Comparison of ENCODE assay signal across 10 cellular contexts in genomic region chr1:109912214-109912861, GRCh38. TPM values are rescaled to one million over a fixed set of nuclear protein-coding genes. Genes with fewer than 3 reads are reported as not detected.
A peak's percentile ranks its signal among the peaks of the same experiment; 100 is the strongest.
DNase-seq lines count a peak whose midpoint lies in the region; ATAC-seq, FAIRE-seq and TF ChIP-seq lines count a peak whose summit lies in the region.
"Had no signal": no experiment of that assay in that cellular context is flagged by ENCODE, and none has a peak within 500 bp of the region (broad histone marks: within the 10 kb centered on the region; RNA-seq: fewer than 3 reads in every experiment).

No MANE protein-coding gene starts in this region.

- no TSS peak for BruUV-seq in OCI-LY7 (replicated peaks; lab: Mats Ljungman, UMichigan)

- H3K4me1 ChIP-seq in hepatocyte (ENCODE audit: insufficient read depth) (peaks cover 24% of the 10 kb centered on the region), skeletal muscle satellite cell (ENCODE audit: control insufficient read depth, insufficient read depth, low read length) (peaks cover 39% of the 10 kb centered on the region), OCI-LY7 (ENCODE audit: insufficient read depth, low read length, poor library complexity, severe bottlenecking) (no peaks in the 10 kb centered on the region), Karpas-422 (ENCODE audit: low read length) (no peaks in the 10 kb centered on the region)

- TF ChIP-seq CTCF in hepatocyte (IDR thresholded peaks at IDR 0.05; ENCODE audit: poor library complexity) (no peak), OCI-LY7 (conservative IDR thresholded peaks at IDR 0.05; ENCODE audit: low read length) (no peak), D721Med (IDR thresholded peaks at IDR 0.05; ENCODE audit: insufficient read depth, missing control alignments) (no peak)

- intact Hi-C loops in OCI-LY7 (cut with micrococcal nuclease; ENCODE audit: unreplicated experiment) = no loop called here

- H3K4me1 Mint-ChIP-seq in activated T-helper 17 cell treated with anti-CD3 and anti-CD28 coated beads, Interleukin-2, amount 50 U/mL, for 72 hours = peaks cover 37% of the 10 kb centered on the region

- peak; percentile 5 for ATAC-seq in activated T-helper 17 cell treated with anti-CD3 and anti-CD28 coated beads, Interleukin-2, amount 50 U/mL, for 72 hours (replicated peaks)

- no peaks in the 10 kb centered on the region for H3K9me3 ChIP-seq in hepatocyte (ENCODE audit: low read depth)
- H3K9me3 ChIP-seq in skeletal muscle satellite cell (replicated peaks; ENCODE audit: low read length) = no peaks in the 10 kb centered on the region
- H3K9me3 ChIP-seq in OCI-LY7 (ENCODE audit: low read length) = no peaks in the 10 kb centered on the region
- H3K9me3 ChIP-seq in Karpas-422 (ENCODE audit: low read length) = no peaks in the 10 kb centered on the region

- POLR2A ChIA-PET in OCI-LY7 (lab: Charles Lee) = no interaction called here

- H3K27ac ChIP-seq in hepatocyte (no peak overlapping the region), OCI-LY7 (ENCODE audit: low read depth, low read length, poor library complexity, severe bottlenecking) (no peak overlapping the region), Karpas-422 (ENCODE audit: low read length) (no peak overlapping the region)

- H3K9me2 ChIP-seq in hepatocyte (replicated peaks; ENCODE audit: insufficient read depth) = no peaks in the 10 kb centered on the region
- H3K9me2 ChIP-seq in OCI-LY7 (ENCODE audit: insufficient read depth, low read length) = no peaks in the 10 kb centered on the region
- H3K9me2 ChIP-seq in Karpas-422 (replicated peaks; ENCODE audit: insufficient read depth, low read length) = no peaks in the 10 kb centered on the region

- no peaks in the 10 kb centered on the region for H3K27me3 ChIP-seq in hepatocyte
- H3K27me3 ChIP-seq in skeletal muscle satellite cell (ENCODE audit: control insufficient read depth, insufficient read depth, low read length) = no peaks in the 10 kb centered on the region
- no peaks in the 10 kb centered on the region for H3K27me3 ChIP-seq in Karpas-422 (ENCODE audit: low read length)

- no peaks in the 10 kb centered on the region for H3K27me3 Mint-ChIP-seq in activated T-helper 17 cell treated with anti-CD3 and anti-CD28 coated beads, Interleukin-2, amount 50 U/mL, for 72 hours

- H3K4me2 ChIP-seq in hepatocyte = peak overlapping the region; percentile 78
- peak overlapping the region; percentile 91 for H3K4me2 ChIP-seq in skeletal muscle satellite cell (ENCODE audit: low read length)
- H3K4me2 ChIP-seq in OCI-LY7 (ENCODE audit: low read length) = no peak overlapping the region
- no peak overlapping the region for H3K4me2 ChIP-seq in Karpas-422 (ENCODE audit: low read depth, low read length, poor library complexity, severe bottlenecking)

- WGBS in hepatocyte (ENCODE audit: low lambda C conversion rate, missing lambda C conversion rate) = 78% methylated on average over 4 of the region's 4 CpGs

- H3K36me3 Mint-ChIP-seq in activated T-helper 17 cell treated with anti-CD3 and anti-CD28 coated beads, Interleukin-2, amount 50 U/mL, for 72 hours (ENCODE audit: low read depth) = peaks cover 70% of the 10 kb centered on the region

- peaks cover 27% of the 10 kb centered on the region for H3K79me2 ChIP-seq in hepatocyte
- H3K79me2 ChIP-seq in OCI-LY7 (ENCODE audit: insufficient read depth, low read depth, low read length) = no peaks in the 10 kb centered on the region
- H3K79me2 ChIP-seq in Karpas-422 (ENCODE audit: low read length) = no peaks in the 10 kb centered on the region

- DNase-seq in GM03348 (ENCODE audit: low spot score) = peak; percentile 73
- no peak for DNase-seq in hepatocyte (ENCODE audit: low spot score)
- DNase-seq in OCI-LY7 (ENCODE audit: low spot score) = no peak
- DNase-seq in Karpas-422 = no peak
- DNase-seq in NCI-H2081 treated with DMSO at 0.1 percent for 48 hours (lab: John Stamatoyannopoulos, UW) = no peak
- no peak for DNase-seq in D721Med (ENCODE audit: insufficient read length, low spot score)
- DNase-seq: left cardiac atrium, MM.1S had no signal

- H3K9me3 Mint-ChIP-seq in activated T-helper 17 cell treated with anti-CD3 and anti-CD28 coated beads, Interleukin-2, amount 50 U/mL, for 72 hours = no peaks in the 10 kb centered on the region

- CTCF ChIA-PET in OCI-LY7 (lab: Charles Lee; ENCODE audit: unreplicated experiment) = no interaction called here

- H2AFZ ChIP-seq in hepatocyte (no peak overlapping the region), OCI-LY7 (ENCODE audit: low read length) (no peak overlapping the region), Karpas-422 (ENCODE audit: low read length) (no peak overlapping the region)

- no peak overlapping the region for H3K4me3 ChIP-seq in hepatocyte
- peak overlapping the region; percentile 84 for H3K4me3 ChIP-seq in skeletal muscle satellite cell (ENCODE audit: low read length)
- no peak overlapping the region for H3K4me3 ChIP-seq in OCI-LY7 (ENCODE audit: low read depth, low read length, poor library complexity, severe bottlenecking)
- H3K4me3 ChIP-seq in Karpas-422 (ENCODE audit: low read length) = no peak overlapping the region

- peak overlapping the region; percentile 88 for H3K9ac ChIP-seq in skeletal muscle satellite cell (ENCODE audit: low read depth, low read length)
- H3K9ac ChIP-seq in Karpas-422 (ENCODE audit: low read length) = no peak overlapping the region

- H3K36me3 ChIP-seq in hepatocyte (replicated peaks; ENCODE audit: insufficient read depth, low read depth) (no peaks in the 10 kb centered on the region), skeletal muscle satellite cell (ENCODE audit: insufficient read depth, low read length) (peaks cover 31% of the 10 kb centered on the region), OCI-LY7 (ENCODE audit: insufficient read depth, low read length) (no peaks in the 10 kb centered on the region), Karpas-422 (ENCODE audit: insufficient read depth, low read length) (no peaks in the 10 kb centered on the region)

- H3K27ac Mint-ChIP-seq in activated T-helper 17 cell treated with anti-CD3 and anti-CD28 coated beads, Interleukin-2, amount 50 U/mL, for 72 hours = peak overlapping the region; percentile 90

- FAIRE-seq in D721Med (lab: Jason Lieb, UNC) = no peak

- H3K4me3 Mint-ChIP-seq in activated T-helper 17 cell treated with anti-CD3 and anti-CD28 coated beads, Interleukin-2, amount 50 U/mL, for 72 hours = peak overlapping the region; percentile 88

- H4K20me1 ChIP-seq in hepatocyte (ENCODE audit: insufficient read depth, poor library complexity, severe bottlenecking) (no peaks in the 10 kb centered on the region), OCI-LY7 (ENCODE audit: insufficient read depth, low read length) (no peaks in the 10 kb centered on the region), Karpas-422 (ENCODE audit: insufficient read depth, low read depth, low read length) (0 out of 2 replicates have a peak, but pooled peaks cover 3% of the 10 kb centered on the region)

RNA-seq across cellular contexts. Expression of gene CSF1, which starts 1.7 kb away (rescaled TPM):
- total RNA-seq in activated T-helper 17 cell treated with anti-CD3 and anti-CD28 coated beads, Interleukin-2, amount 50 U/mL, for 72 hours = 10 to 100 TPM; 46.8 to 95.4 TPM
- total RNA-seq in hepatocyte (9.1 and 9.4 TPM in 2 replicates), OCI-LY7 (2022) (not detected in 2 replicates)
- 13.5 and 19.1 TPM in 2 replicates for polyA plus RNA-seq in hepatocyte
- total RNA-seq in skeletal muscle satellite cell (2012; rRNA removed) = 23.6 and 35.0 TPM in 2 replicates
- not detected in 2 replicates for total RNA-seq in OCI-LY7 (2014; rRNA removed; shearing (Covaris generic))
- 0.07 and 0.29 TPM in 2 replicates for total RNA-seq in Karpas-422 (2014; rRNA removed; shearing (Covaris generic); ENCODE audit: low replicate concordance)

Comparison
In these comparisons a context has a peak if more than half of its experiments do, and no peak if none do; other contexts are left out.
1. H3K4me2 ChIP-seq: peak in hepatocyte (single experiment) and skeletal muscle satellite cell (single experiment); none in OCI-LY7 (single experiment) and Karpas-422 (single experiment).